ENCODE assay signal across 13 cellular contexts in the genomic region with DNA sequence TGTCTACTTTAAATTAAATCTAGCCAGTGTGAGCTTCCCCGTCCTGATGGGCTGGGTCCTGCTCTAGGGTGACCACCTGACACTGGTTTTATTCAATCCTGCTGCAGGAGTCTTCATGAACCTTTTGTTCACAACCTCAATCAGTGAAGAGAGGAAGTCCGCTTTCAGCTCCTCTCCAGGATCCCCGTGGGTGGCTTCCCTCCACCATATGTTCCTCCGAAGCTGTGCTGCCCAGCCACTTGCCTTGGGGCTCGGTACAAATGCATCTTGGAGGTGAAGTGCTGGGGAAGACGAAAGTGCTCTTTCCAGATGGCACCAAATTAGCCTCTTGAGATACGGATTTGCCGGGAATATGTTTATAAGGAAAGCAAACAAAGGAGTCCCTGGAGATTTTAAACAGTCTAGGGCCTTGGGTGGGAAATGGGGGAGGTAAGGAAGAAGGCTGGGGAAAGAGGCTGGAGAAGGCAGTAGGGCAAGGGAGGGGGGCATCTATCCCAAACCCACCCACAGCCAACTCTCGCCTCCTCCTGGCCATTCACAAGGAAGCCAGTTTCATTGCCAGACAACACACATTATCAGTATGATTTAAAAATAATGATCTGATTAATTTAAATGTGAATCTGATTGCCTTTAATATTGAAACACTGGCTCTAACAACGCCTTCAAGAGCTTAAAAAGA.
"Had no signal": no experiment of that assay in that cellular context is flagged by ENCODE, and none has a peak within 500 bp of the region (broad histone marks: within the 10 kb centered on the region; RNA-seq: fewer than 3 reads in every experiment).

No MANE protein-coding gene starts in this region.

- H3K27ac Mint-ChIP-seq: activated CD4-positive, alpha-beta memory T cell treated with anti-CD3 and anti-CD28 coated beads for 36 hours; activated T-cell treated with anti-CD3 and anti-CD28 coated beads, Interleukin-2, amount 50 U/mL, for 24 hours; natural killer cell treated with Interleukin-12 subunit alpha and Interleukin-12 subunit beta and Interleukin-15 and Interleukin-18, amount 100 ng/mL, for 72 hours; stimulated activated naive CD8-positive, alpha-beta T cell treated with anti-CD3 and anti-CD28 coated beads, Interleukin-15, Interleukin-2, amounts not matched to agents 100 ng/mL and 50 ng/mL, for 24 hours had no signal

- H3K27me3 ChIP-seq: right lobe of liver, suprapubic skin had no signal

- H3K4me2 ChIP-seq: smooth muscle cell had no signal

- DNase-seq: activated CD4-positive, alpha-beta memory T cell treated with anti-CD3 and anti-CD28 coated beads for 36 hours; activated naive CD4-positive, alpha-beta T cell treated with anti-CD3 and anti-CD28 coated beads, Interleukin-2, amount 50 U/mL, for 16 hours; activated T-cell treated with anti-CD3 and anti-CD28 coated beads, Interleukin-2, amount 50 U/mL, for 24 hours; kidney glomerular epithelial cell; right lobe of liver; stimulated activated CD4-positive, alpha-beta T cell treated with anti-CD3 and anti-CD28 coated beads, Interleukin-4, amount 100 ng/mL, for 4 hours; stimulated activated CD8-positive, alpha-beta memory T cell treated with anti-CD3 and anti-CD28 coated beads, Interleukin-4, amount 100 ng/mL, for 48 hours; T1000; trophoblast cell had no signal

- H3K4me1 ChIP-seq: right lobe of liver, suprapubic skin had no signal

- H3K4me3 ChIP-seq: right lobe of liver, smooth muscle cell, suprapubic skin had no signal

- H3K27me3 Mint-ChIP-seq: activated CD4-positive, alpha-beta memory T cell treated with anti-CD3 and anti-CD28 coated beads for 36 hours; activated T-cell treated with anti-CD3 and anti-CD28 coated beads, Interleukin-2, amount 50 U/mL, for 24 hours had no signal

- ATAC-seq: natural killer cell treated with Interleukin-12 subunit alpha and Interleukin-12 subunit beta and Interleukin-15 and Interleukin-18, amount 100 ng/mL, for 72 hours; right lobe of liver had no signal

- H3K4me3 Mint-ChIP-seq: activated CD4-positive, alpha-beta memory T cell treated with anti-CD3 and anti-CD28 coated beads for 36 hours; activated T-cell treated with anti-CD3 and anti-CD28 coated beads, Interleukin-2, amount 50 U/mL, for 24 hours; natural killer cell treated with Interleukin-12 subunit alpha and Interleukin-12 subunit beta and Interleukin-15 and Interleukin-18, amount 100 ng/mL, for 72 hours; stimulated activated naive CD8-positive, alpha-beta T cell treated with anti-CD3 and anti-CD28 coated beads, Interleukin-15, Interleukin-2, amounts not matched to agents 100 ng/mL and 50 ng/mL, for 24 hours had no signal

- H3K27ac ChIP-seq: right lobe of liver, suprapubic skin had no signal

- H3K36me3 Mint-ChIP-seq: activated CD4-positive, alpha-beta memory T cell treated with anti-CD3 and anti-CD28 coated beads for 36 hours; natural killer cell treated with Interleukin-12 subunit alpha and Interleukin-12 subunit beta and Interleukin-15 and Interleukin-18, amount 100 ng/mL, for 72 hours had no signal

- H3K36me3 ChIP-seq: right lobe of liver, suprapubic skin had no signal

- H3K9me3 Mint-ChIP-seq: activated CD4-positive, alpha-beta memory T cell treated with anti-CD3 and anti-CD28 coated beads for 36 hours; activated T-cell treated with anti-CD3 and anti-CD28 coated beads, Interleukin-2, amount 50 U/mL, for 24 hours; natural killer cell treated with Interleukin-12 subunit alpha and Interleukin-12 subunit beta and Interleukin-15 and Interleukin-18, amount 100 ng/mL, for 72 hours; stimulated activated naive CD8-positive, alpha-beta T cell treated with anti-CD3 and anti-CD28 coated beads, Interleukin-15, Interleukin-2, amounts not matched to agents 100 ng/mL and 50 ng/mL, for 24 hours had no signal
